Comparison of ENCODE assay signal across 1 cellular context in the genomic region with DNA sequence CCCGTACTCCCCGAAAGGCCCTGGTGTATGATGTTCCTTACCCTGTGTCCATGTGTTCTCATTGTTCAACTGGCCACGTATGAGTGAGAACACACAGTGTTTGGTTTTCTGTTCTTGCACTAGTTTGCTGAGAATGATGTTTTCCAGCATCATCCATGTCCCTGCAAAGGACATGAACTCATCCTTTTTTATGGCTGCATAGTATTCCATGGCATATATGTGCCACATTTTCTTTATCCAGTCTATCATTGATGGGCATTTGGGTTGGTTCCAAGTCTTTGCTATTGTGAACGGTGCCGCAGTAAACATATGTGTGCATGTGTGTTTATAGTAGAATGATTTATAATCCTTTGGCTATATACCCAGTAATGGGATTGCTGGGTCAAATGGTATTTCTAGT. TPM values are rescaled to one million over a fixed set of nuclear protein-coding genes. Genes with fewer than 3 reads are reported as not detected.
"Had no signal": no experiment of that assay in that cellular context is flagged by ENCODE, and none has a peak within 500 bp of the region (broad histone marks: within the 10 kb centered on the region; RNA-seq: fewer than 3 reads in every experiment).

No MANE protein-coding gene starts in this region.

RNA-seq across cellular contexts. Expression of gene CACNA1C, which starts 49.9 kb away (rescaled TPM):
- total RNA-seq: myocyte had no signal
